ENCODE assay signal across 8 cellular contexts in genomic region chr11:10809373-10810199, GRCh38. TPM values are rescaled to one million over a fixed set of nuclear protein-coding genes. Genes with fewer than 3 reads are reported as not detected.
A peak's percentile ranks its signal among the peaks of the same experiment; 100 is the strongest.
DNase-seq lines count a peak whose midpoint lies in the region; ATAC-seq and TF ChIP-seq lines count a peak whose summit lies in the region.

No MANE protein-coding gene starts in this region.

- peak; percentile 15 for ATAC-seq in GM18517 (IDR thresholded peaks at IDR 0.05; ENCODE audit: unreplicated experiment)
- ATAC-seq in HG03039 (IDR thresholded peaks at IDR 0.05; ENCODE audit: unreplicated experiment), result peak; percentile 11
- peak; percentile 26 for ATAC-seq in body of pancreas

- peaks cover 38% of the 10 kb centered on the region for H3K79me2 ChIP-seq in smooth muscle cell (ENCODE audit: low read depth)

- H4K20me1 ChIP-seq in smooth muscle cell (ENCODE audit: low read depth), result peaks cover 38% of the 10 kb centered on the region

- H3K27ac ChIP-seq in body of pancreas, result peak overlapping the region; percentile 75 to 98 (median 96)
- peak overlapping the region; percentile 99 for H3K27ac ChIP-seq in iPS-20b (ENCODE audit: low read length)
- peak overlapping the region; percentile 99 for H3K27ac ChIP-seq in smooth muscle cell (ENCODE audit: low read depth)

- TF ChIP-seq POLR2A in body of pancreas (IDR thresholded peaks at IDR 0.05), result no peak

- TF ChIP-seq CTCF in body of pancreas (IDR thresholded peaks at IDR 0.05) (no peak), smooth muscle cell (IDR thresholded peaks at IDR 0.05; ENCODE audit: borderline replicate concordance, insufficient read depth, poor library complexity, severe bottlenecking) (no peak)

- DNase-seq in AG20443 (ENCODE audit: low spot score), result peak; percentile 75
- DNase-seq in OCI-M1 (lab: John Stamatoyannopoulos, UW), result peak; percentile 74
- DNase-seq in body of pancreas, result peak in 2 of 4 donors; percentile 32 to 36
- peak; percentile 83 for DNase-seq in smooth muscle cell (lab: John Stamatoyannopoulos, UW; ENCODE audit: unreplicated experiment)
- no peak for DNase-seq in UCSD-AML1 (lab: John Stamatoyannopoulos, UW; ENCODE audit: unreplicated experiment)

- H3K4me1 ChIP-seq in body of pancreas, result peaks cover 34% of the 10 kb centered on the region
- H3K4me1 ChIP-seq in iPS-20b (ENCODE audit: insufficient read depth, low read length), result peaks cover 6% of the 10 kb centered on the region; the same call in 1 of the 2 replicates
- peaks cover 25% of the 10 kb centered on the region for H3K4me1 ChIP-seq in smooth muscle cell (ENCODE audit: low read depth)

- no peaks in the 10 kb centered on the region for H3K27me3 ChIP-seq in body of pancreas
- H3K27me3 ChIP-seq in iPS-20b (ENCODE audit: insufficient read depth, low read length), result no peaks in the 10 kb centered on the region
- H3K27me3 ChIP-seq in smooth muscle cell (ENCODE audit: low read depth), result no peaks in the 10 kb centered on the region

- no peaks in the 10 kb centered on the region for H3K9me3 ChIP-seq in body of pancreas
- no peaks in the 10 kb centered on the region for H3K9me3 ChIP-seq in iPS-20b (ENCODE audit: insufficient read depth, low read depth, low read length)
- H3K9me3 ChIP-seq in smooth muscle cell (replicated peaks; ENCODE audit: low read depth), result no peaks in the 10 kb centered on the region

- H2AFZ ChIP-seq in smooth muscle cell (ENCODE audit: low read depth), result peak overlapping the region; percentile 61

- H3K9ac ChIP-seq in iPS-20b (ENCODE audit: low read depth, low read length) (peak overlapping the region; percentile 96), smooth muscle cell (ENCODE audit: low read depth) (peak overlapping the region; percentile 98)

- H3K36me3 ChIP-seq in body of pancreas (replicated peaks in 1 of 2; ENCODE audit: insufficient read depth in 1 of 2, low read depth in 2 of 2) (peaks cover 16 to 20% of the 10 kb centered on the region in 2 donors), iPS-20b (ENCODE audit: insufficient read depth, low read depth, low read length) (peaks cover 36% of the 10 kb centered on the region), smooth muscle cell (ENCODE audit: low read depth) (peaks cover 20% of the 10 kb centered on the region)

- peaks cover 14% of the 10 kb centered on the region for H3F3A ChIP-seq in smooth muscle cell (ENCODE audit: low read depth)

- peak overlapping the region; percentile 88 for H3K4me2 ChIP-seq in smooth muscle cell

- H3K4me3 ChIP-seq in body of pancreas, result peak overlapping the region; percentile 29 to 67
- peak overlapping the region; percentile 95 for H3K4me3 ChIP-seq in iPS-20b (ENCODE audit: low read length)
- H3K4me3 ChIP-seq in smooth muscle cell, result peak overlapping the region; percentile 53

- 1 to 2% methylated on average over 25 to 29 of the region's 29 CpGs for WGBS in body of pancreas, 2 donors
- WGBS in smooth muscle cell (ENCODE audit: low lambda C conversion rate), result 2% methylated on average over 29 of the region's 29 CpGs

- intact Hi-C loops in body of pancreas (cut with DNase I), result no loop called here

RNA-seq across cellular contexts. Expression of gene EIF4G2, which starts 0.9 kb away (rescaled TPM):
- total RNA-seq in body of pancreas, result 100 to 1,000 TPM; 223 to 230 TPM
- 1,014 and 1,033 TPM in 2 replicates for total RNA-seq in smooth muscle cell
- 658 and 666 TPM in 2 replicates for polyA plus RNA-seq in smooth muscle cell

RNA-seq across cellular contexts. Expression of gene ZBED5, which starts 48.3 kb away (rescaled TPM):
- total RNA-seq in body of pancreas (10 to 100 TPM; 16.5 to 24.1 TPM), smooth muscle cell (30.6 and 42.7 TPM in 2 replicates)
- polyA plus RNA-seq in smooth muscle cell, result 22.6 and 26.0 TPM in 2 replicates

RNA-seq across cellular contexts. Expression of gene CTR9, which starts 58.5 kb away (rescaled TPM):
- total RNA-seq in body of pancreas (10 to 100 TPM; 12.2 to 28.7 TPM), smooth muscle cell (27.5 and 29.3 TPM in 2 replicates)
- 25.1 and 28.4 TPM in 2 replicates for polyA plus RNA-seq in smooth muscle cell
